In genomic region chr1:87330954-87331318, GRCh38 we compare ENCODE assay signal across 7 cellular contexts. TPM values are rescaled to one million over a fixed set of nuclear protein-coding genes. Genes with fewer than 3 reads are reported as not detected.
DNase-seq lines count a peak whose midpoint lies in the region; ATAC-seq and TF ChIP-seq lines count a peak whose summit lies in the region.

No MANE protein-coding gene starts in this region.

- H3K4me3 Mint-ChIP-seq in WTC11: peak overlapping the region; percentile 85
- peak overlapping the region; percentile 100 for H3K4me3 Mint-ChIP-seq in stimulated activated memory B cell treated with anti-CD40 and anti-IgM and Interleukin-4, amounts not matched to agents 10 μg/mL and 1 μg/mL and 100 μg/mL, for 72 hours

- peaks cover 7 to 18% of the 10 kb centered on the region in 2 experiments; a peak in 2 of 3 replicates for H3K36me3 ChIP-seq in HEK293 (ENCODE audit: control insufficient read depth in 2 of 2, insufficient read depth in 1 of 2, low read length in 2 of 2)
- H3K36me3 ChIP-seq in iPS DF 6.9 (ENCODE audit: control insufficient read depth, insufficient read depth, low read length): no peaks in the 10 kb centered on the region; the same call in 1 of the 2 replicates

- WGBS in iPS DF 6.9 (ENCODE audit: insufficient coverage, insufficient read length): no CpG with 5 or more reads among the region's 8 CpGs

- DNase-seq in WTC11 (ENCODE audit: low spot score) (no peak), iPS DF 6.9 (ENCODE audit: low read depth, low spot score) (no peak), left colon (no peak), NAMALWA (ENCODE audit: low spot score) (no peak)

- H3K9me3 ChIP-seq in HEK293 (ENCODE audit: control insufficient read depth, insufficient read depth, low read depth, low read length): no peaks in the 10 kb centered on the region
- no peaks in the 10 kb centered on the region for H3K9me3 ChIP-seq in iPS DF 6.9 (ENCODE audit: control insufficient read depth, insufficient read depth, low read length)

- H3K4me1 Mint-ChIP-seq in WTC11: peaks cover 46% of the 10 kb centered on the region
- H3K4me1 Mint-ChIP-seq in stimulated activated memory B cell treated with anti-CD40 and anti-IgM and Interleukin-4, amounts not matched to agents 10 μg/mL and 1 μg/mL and 100 μg/mL, for 72 hours: peaks cover 58% of the 10 kb centered on the region

- no peak for ATAC-seq in WTC11
- no peak for ATAC-seq in stimulated activated memory B cell treated with anti-CD40 and anti-IgM and Interleukin-4, amounts not matched to agents 10 μg/mL and 1 μg/mL and 100 μg/mL, for 72 hours
- no peak for ATAC-seq in HG03457 (IDR thresholded peaks at IDR 0.05; ENCODE audit: unreplicated experiment)
- ATAC-seq in left colon: no peak

- intact Hi-C loops in left colon (cut with DNase I, micrococcal nuclease): loop anchor here in 1 of 2 donors (10.0 kb wide), 1 partner anchor 354 kb away; no protein-coding TSS in a partner anchor

- no peaks in the 10 kb centered on the region for H3K27me3 ChIP-seq in iPS DF 6.9 (ENCODE audit: control insufficient read depth, insufficient read depth, low read length)

- peaks cover 24% of the 10 kb centered on the region for H3K36me3 Mint-ChIP-seq in WTC11
- H3K36me3 Mint-ChIP-seq in stimulated activated memory B cell treated with anti-CD40 and anti-IgM and Interleukin-4, amounts not matched to agents 10 μg/mL and 1 μg/mL and 100 μg/mL, for 72 hours: peaks cover 7% of the 10 kb centered on the region

- H3K27ac ChIP-seq in HEK293 (ENCODE audit: extremely low read depth, low read depth, low read length) (peak overlapping the region; percentile 97), iPS DF 6.9 (ENCODE audit: low read length) (no peak overlapping the region)

- TF ChIP-seq CTCF in HEK293 (tag by site-specific recombination; IDR thresholded peaks at IDR 0.05): no peak
- TF ChIP-seq CTCF in WTC11 (IDR thresholded peaks at IDR 0.05): no peak

- peak overlapping the region; percentile 99 for H3K27ac Mint-ChIP-seq in WTC11
- peak overlapping the region; percentile 87 for H3K27ac Mint-ChIP-seq in stimulated activated memory B cell treated with anti-CD40 and anti-IgM and Interleukin-4, amounts not matched to agents 10 μg/mL and 1 μg/mL and 100 μg/mL, for 72 hours

- H3K4me3 ChIP-seq in HEK293 (ENCODE audit: low read depth, low read length): peak overlapping the region; percentile 73
- H3K4me3 ChIP-seq in iPS DF 6.9 (ENCODE audit: low read length): peak overlapping the region; percentile 58; the same call in 1 of the 2 replicates

- no peaks in the 10 kb centered on the region for H3K9me3 Mint-ChIP-seq in WTC11
- no peaks in the 10 kb centered on the region for H3K9me3 Mint-ChIP-seq in stimulated activated memory B cell treated with anti-CD40 and anti-IgM and Interleukin-4, amounts not matched to agents 10 μg/mL and 1 μg/mL and 100 μg/mL, for 72 hours

- H3K27me3 Mint-ChIP-seq in WTC11 (ENCODE audit: low read depth): no peaks in the 10 kb centered on the region
- no peaks in the 10 kb centered on the region for H3K27me3 Mint-ChIP-seq in stimulated activated memory B cell treated with anti-CD40 and anti-IgM and Interleukin-4, amounts not matched to agents 10 μg/mL and 1 μg/mL and 100 μg/mL, for 72 hours

- POLR2A ChIA-PET in HEK293 (lab: Yijun Ruan, JAX): interaction anchor here (0.7 to 1.9 kb wide), 3 partner anchors 111 to 1354 kb away, joined by 3 to 6 read pairs (median 6); partner anchors contain the start of gene PKN2
- POLR2A ChIA-PET in WTC11 (lab: Charles Lee): interaction anchor here (0.6 to 3.4 kb wide), 9 partner anchors 15 to 417 kb away, joined by 3 to 20 read pairs (median 4); partner anchors contain the start of genes HS2ST1 and SELENOF

- H3K4me1 ChIP-seq in HEK293 (ENCODE audit: control insufficient read depth, insufficient read depth, low read length) (peaks cover 25% of the 10 kb centered on the region), iPS DF 6.9 (ENCODE audit: control insufficient read depth, insufficient read depth, low read length) (peaks cover 2% of the 10 kb centered on the region; the same call in 1 of the 2 replicates)

- CTCF ChIA-PET in HEK293 (lab: Yijun Ruan, JAX) (interaction anchor here (0.6 kb wide), 1 partner anchor 131 kb away, joined by 3 read pairs; no protein-coding TSS in a partner anchor), WTC11 (lab: Charles Lee) (interaction anchor here (0.8 to 1.4 kb wide), 6 partner anchors 14 to 699 kb away, joined by 3 to 7 read pairs (median 4); no protein-coding TSS in a partner anchor)

TF ChIP-seq in HEK293, 187 proteins besides CTCF, POLR2A, EP300 and RAD21:
- TF ChIP-seq ZNF404 (tag by site-specific recombination; IDR thresholded peaks at IDR 0.05) (no peak), TCF7L2 (IDR thresholded peaks at IDR 0.05; ENCODE audit: borderline replicate concordance, low read depth, low read length) (peak; percentile 50), KLF9 (tag by site-specific recombination; IDR thresholded peaks at IDR 0.05; ENCODE audit: low read depth) (no peak), PRDM1 (tag by site-specific recombination; IDR thresholded peaks at IDR 0.05) (peak; percentile 47; the same call in 1 of the 2 replicates)

TF ChIP-seq in WTC11, 78 proteins besides CTCF, POLR2A, EP300 and RAD21 (continues in another document):
- no peak for TF ChIP-seq ELF4 (CRISPR knock-in tag; IDR thresholded peaks at IDR 0.05; ENCODE audit: low read depth)
- no peak for TF ChIP-seq ESRRA (CRISPR knock-in tag; IDR thresholded peaks at IDR 0.05; ENCODE audit: borderline replicate concordance)
- TF ChIP-seq ZBTB43 (CRISPR knock-in tag; IDR thresholded peaks at IDR 0.05): no peak
- no peak; the same call in 1 of the 2 replicates for TF ChIP-seq TEAD1 (CRISPR knock-in tag; IDR thresholded peaks at IDR 0.05)
- no peak for TF ChIP-seq ZNF219 (CRISPR knock-in tag; IDR thresholded peaks at IDR 0.05; ENCODE audit: borderline replicate concordance)
- TF ChIP-seq, protein P1, sequence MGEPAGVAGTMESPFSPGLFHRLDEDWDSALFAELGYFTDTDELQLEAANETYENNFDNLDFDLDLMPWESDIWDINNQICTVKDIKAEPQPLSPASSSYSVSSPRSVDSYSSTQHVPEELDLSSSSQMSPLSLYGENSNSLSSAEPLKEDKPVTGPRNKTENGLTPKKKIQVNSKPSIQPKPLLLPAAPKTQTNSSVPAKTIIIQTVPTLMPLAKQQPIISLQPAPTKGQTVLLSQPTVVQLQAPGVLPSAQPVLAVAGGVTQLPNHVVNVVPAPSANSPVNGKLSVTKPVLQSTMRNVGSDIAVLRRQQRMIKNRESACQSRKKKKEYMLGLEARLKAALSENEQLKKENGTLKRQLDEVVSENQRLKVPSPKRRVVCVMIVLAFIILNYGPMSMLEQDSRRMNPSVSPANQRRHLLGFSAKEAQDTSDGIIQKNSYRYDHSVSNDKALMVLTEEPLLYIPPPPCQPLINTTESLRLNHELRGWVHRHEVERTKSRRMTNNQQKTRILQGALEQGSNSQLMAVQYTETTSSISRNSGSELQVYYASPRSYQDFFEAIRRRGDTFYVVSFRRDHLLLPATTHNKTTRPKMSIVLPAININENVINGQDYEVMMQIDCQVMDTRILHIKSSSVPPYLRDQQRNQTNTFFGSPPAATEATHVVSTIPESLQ (CRISPR knock-in tag; IDR thresholded peaks at IDR 0.05): no peak
- no peak for TF ChIP-seq USF1 (CRISPR knock-in tag; IDR thresholded peaks at IDR 0.05)
- TF ChIP-seq NR1H2 (CRISPR knock-in tag; IDR thresholded peaks at IDR 0.05): no peak
- TF ChIP-seq AFF4 (CRISPR knock-in tag; IDR thresholded peaks at IDR 0.05; ENCODE audit: borderline replicate concordance): no peak
- TF ChIP-seq ZNF138 (CRISPR knock-in tag; conservative IDR thresholded peaks at IDR 0.05): no peak
- TF ChIP-seq ZNF416 (CRISPR knock-in tag; IDR thresholded peaks at IDR 0.05): no peak

RNA-seq across cellular contexts. Expression of gene LMO4, which starts 2.3 kb away (rescaled TPM):
- 72.5 to 88.9 TPM (median 73.7 TPM) in 3 replicates for total RNA-seq in WTC11 (2021)
- total RNA-seq in left colon: 10 to 100 TPM; 20.3 to 32.4 TPM
